In genomic region chr16:4900750-4901149, GRCh38 we compare ENCODE assay signal across 24 cellular contexts. TPM values are rescaled to one million over a fixed set of nuclear protein-coding genes. Genes with fewer than 3 reads are reported as not detected.
"Had no signal": no experiment of that assay in that cellular context is flagged by ENCODE, and none has a peak within 500 bp of the region (broad histone marks: within the 10 kb centered on the region; RNA-seq: fewer than 3 reads in every experiment).

No MANE protein-coding gene starts in this region.

- H3K4me3 ChIP-seq: coronary artery, dorsolateral prefrontal cortex, esophagus squamous epithelium, gastrocnemius medialis, heart right ventricle, left lung, lung, mucosa of descending colon had no signal

- H3K27ac Mint-ChIP-seq: memory B cell had no signal

- H3K4me1 ChIP-seq: gastrocnemius medialis, heart right ventricle, left lung had no signal

- H3K36me3 ChIP-seq: gastrocnemius medialis had no signal

- DNase-seq: dermis blood vessel endothelial cell; dorsolateral prefrontal cortex; effector CD4-positive, alpha-beta T cell; effector memory CD4-positive, alpha-beta T cell; esophagus squamous epithelium; foreskin fibroblast; gastrocnemius medialis; glutamatergic neuron; head of caudate nucleus; heart right ventricle; hippocampal formation; left cardiac atrium; left ventricle myocardium superior; mammary epithelial cell; mesendoderm; mucosa of descending colon; naive B cell had no signal

- H3K9me3 ChIP-seq: esophagus squamous epithelium, gastrocnemius medialis, left lung, mucosa of descending colon had no signal

- H3K4me1 Mint-ChIP-seq: naive B cell had no signal

- H3K27ac ChIP-seq: coronary artery, dorsolateral prefrontal cortex, gastrocnemius medialis, heart right ventricle, left lung had no signal

- H3K27me3 ChIP-seq: esophagus squamous epithelium, gastrocnemius medialis, heart right ventricle, left lung had no signal

- H3K4me3 Mint-ChIP-seq: memory B cell, naive B cell had no signal

- H3K36me3 Mint-ChIP-seq: memory B cell, naive B cell had no signal

RNA-seq across cellular contexts. Expression of gene SEC14L5, which starts 57.4 kb away (rescaled TPM):
- total RNA-seq: dermis blood vessel endothelial cell, endothelial cell of umbilical vein, glomerular endothelial cell, kidney epithelial cell had no signal
- polyA plus RNA-seq: endothelial cell of umbilical vein had no signal
